11 cellular contexts compared by ENCODE assay signal in genomic region chr10:79101560-79101971, GRCh38. TPM values are rescaled to one million over a fixed set of nuclear protein-coding genes. Genes with fewer than 3 reads are reported as not detected.
DNase-seq lines count a peak whose midpoint lies in the region; ATAC-seq and TF ChIP-seq lines count a peak whose summit lies in the region.
"Had no signal": no experiment of that assay in that cellular context is flagged by ENCODE, and none has a peak within 500 bp of the region (broad histone marks: within the 10 kb centered on the region; RNA-seq: fewer than 3 reads in every experiment).

No MANE protein-coding gene starts in this region.

- CTCF ChIA-PET in Calu3 (lab: Charles Lee) (interaction anchor here (1.7 kb wide), 1 partner anchor 10 kb away, joined by 5 read pairs; no protein-coding TSS in a partner anchor), Caco-2 (lab: Charles Lee) (no interaction called here)

- H3K27me3 Mint-ChIP-seq in Calu3 (ENCODE audit: unreplicated experiment) (no peaks in the 10 kb centered on the region), Caco-2 (ENCODE audit: insufficient read depth, unreplicated experiment) (no peaks in the 10 kb centered on the region)

- H3K36me3 ChIP-seq in Loucy (ENCODE audit: insufficient read depth, low read length) = peaks cover 6% of the 10 kb centered on the region; the same call in 1 of the 2 replicates
- H3K36me3 ChIP-seq in SJSA1 = peaks cover 45% of the 10 kb centered on the region
- H3K36me3 ChIP-seq in stomach smooth muscle (ENCODE audit: control insufficient read depth in 2 of 2, insufficient read depth in 2 of 2, low read length in 2 of 2) = no peaks in the 10 kb centered on the region
- H3K36me3 ChIP-seq in Caco-2 (ENCODE audit: control insufficient read depth, insufficient read depth, low read length) = peaks cover 1% of the 10 kb centered on the region; the same call in 1 of the 2 replicates

- H3K79me2 ChIP-seq in Loucy (ENCODE audit: insufficient read depth, low read length) = peaks cover 100% of the 10 kb centered on the region

- H3K36me3 Mint-ChIP-seq in Calu3 (ENCODE audit: insufficient read depth, unreplicated experiment) (peaks cover 14% of the 10 kb centered on the region), Caco-2 (ENCODE audit: insufficient read depth, unreplicated experiment) (peaks cover 27% of the 10 kb centered on the region)

- no peaks in the 10 kb centered on the region for H3K9me2 ChIP-seq in Loucy (replicated peaks; ENCODE audit: low read depth, low read length)

- no peak overlapping the region for H3K4me3 Mint-ChIP-seq in Calu3 (ENCODE audit: low read depth, unreplicated experiment)
- no peak overlapping the region for H3K4me3 Mint-ChIP-seq in Caco-2 (ENCODE audit: unreplicated experiment)

- peaks cover 97% of the 10 kb centered on the region for H4K20me1 ChIP-seq in Loucy (ENCODE audit: insufficient read depth, low read length, poor library complexity, severe bottlenecking)

- peak overlapping the region; percentile 74 for H3K4me2 ChIP-seq in Loucy (ENCODE audit: low read depth, low read length, poor library complexity, severe bottlenecking)

- H3K9me3 Mint-ChIP-seq in Calu3 (ENCODE audit: low read depth, unreplicated experiment) (no peaks in the 10 kb centered on the region), Caco-2 (ENCODE audit: unreplicated experiment) (no peaks in the 10 kb centered on the region)

- H3K27ac ChIP-seq in SJSA1 (peak overlapping the region; percentile 4; the same call in 1 of the 2 replicates), stomach smooth muscle (ENCODE audit: low read length) (peak overlapping the region; percentile 73)
- H3K27ac ChIP-seq: parathyroid adenoma had no signal

- H3K9me3 ChIP-seq in Loucy (ENCODE audit: insufficient read depth, low read depth, low read length) (no peaks in the 10 kb centered on the region), SJSA1 (replicated peaks) (no peaks in the 10 kb centered on the region), stomach smooth muscle (ENCODE audit: control insufficient read depth in 2 of 2, low read length in 2 of 2) (no peaks in the 10 kb centered on the region), Caco-2 (no peaks in the 10 kb centered on the region)

- H3K4me3 ChIP-seq in Loucy (ENCODE audit: low read length, poor library complexity, severe bottlenecking) = peak overlapping the region; percentile 45
- no peak overlapping the region for H3K4me3 ChIP-seq in SJSA1
- peak overlapping the region; percentile 15 to 57 for H3K4me3 ChIP-seq in stomach smooth muscle (ENCODE audit: low read length in 2 of 2)
- no peak overlapping the region for H3K4me3 ChIP-seq in Caco-2 (ENCODE audit: low read depth, low read length)

- H3K27me3 ChIP-seq in Loucy (ENCODE audit: insufficient read depth, low read length, poor library complexity, severe bottlenecking) = no peaks in the 10 kb centered on the region
- H3K27me3 ChIP-seq in SJSA1 (replicated peaks) = no peaks in the 10 kb centered on the region
- no peaks in the 10 kb centered on the region for H3K27me3 ChIP-seq in stomach smooth muscle (ENCODE audit: control insufficient read depth in 1 of 2, insufficient read depth in 2 of 2, low read length in 2 of 2)
- H3K27me3 ChIP-seq in Caco-2 (replicated peaks; ENCODE audit: control insufficient read depth, insufficient read depth, low read length) = no peaks in the 10 kb centered on the region

- DNase-seq in SJSA1 (ENCODE audit: low read depth in 1 of 2, low spot score in 2 of 2) (no peak), left kidney (ENCODE audit: low read depth, low spot score) (peak; percentile 77), Calu3 (no peak), Caco-2 (no peak)
- DNase-seq: activated gamma-delta T cell, T-helper 9 cell had no signal

- peaks cover 52% of the 10 kb centered on the region for H3K4me1 Mint-ChIP-seq in Calu3 (ENCODE audit: low read depth, unreplicated experiment)
- H3K4me1 Mint-ChIP-seq in Caco-2 (ENCODE audit: low read depth, unreplicated experiment) = peaks cover 24% of the 10 kb centered on the region

- H3K9ac ChIP-seq in Loucy (ENCODE audit: low read depth, low read length, poor library complexity, severe bottlenecking) (peak overlapping the region; percentile 22), stomach smooth muscle (ENCODE audit: low read length in 2 of 2) (peak overlapping the region; percentile 35 to 62)
- H3K9ac ChIP-seq: parathyroid adenoma had no signal

- H3F3A ChIP-seq in Loucy (ENCODE audit: low read depth) = no peaks in the 10 kb centered on the region

- intact Hi-C loops in Calu3 (cut with micrococcal nuclease; ENCODE audit: unreplicated experiment) (no loop called here), Caco-2 (cut with micrococcal nuclease; ENCODE audit: unreplicated experiment) (no loop called here)

- BruUV-seq in Calu3 (replicated peaks; lab: Mats Ljungman, UMichigan) (no TSS peak), Caco-2 (replicated peaks; lab: Mats Ljungman, UMichigan) (no TSS peak)

- H3K27ac Mint-ChIP-seq in Calu3 (ENCODE audit: unreplicated experiment) = no peak overlapping the region
- H3K27ac Mint-ChIP-seq in Caco-2 (ENCODE audit: unreplicated experiment) = no peak overlapping the region

- no peak overlapping the region for H2AFZ ChIP-seq in Loucy (ENCODE audit: low read length)

- H3K4me1 ChIP-seq in Loucy (ENCODE audit: insufficient read depth, low read length, poor library complexity, severe bottlenecking) (peaks cover 74% of the 10 kb centered on the region), SJSA1 (replicated peaks) (peaks cover 71% of the 10 kb centered on the region), stomach smooth muscle (ENCODE audit: control insufficient read depth, insufficient read depth, low read length) (peaks cover 90% of the 10 kb centered on the region), Caco-2 (peaks cover 19% of the 10 kb centered on the region)

- POLR2A ChIA-PET in Caco-2 (lab: Charles Lee) = no interaction called here

- ATAC-seq in HG03095 (IDR thresholded peaks at IDR 0.05; ENCODE audit: unreplicated experiment) (no peak), HG03045 (IDR thresholded peaks at IDR 0.05; ENCODE audit: unreplicated experiment) (no peak)

- TF ChIP-seq CTCF in Loucy (conservative IDR thresholded peaks at IDR 0.05; ENCODE audit: low read length) (no peak), Calu3 (IDR thresholded peaks at IDR 0.05; ENCODE audit: unreplicated experiment) (no peak), Caco-2 (IDR thresholded peaks at IDR 0.05; ENCODE audit: insufficient read depth in 1 of 2, low read depth in 1 of 2, low read length in 1 of 2, severe bottlenecking in 1 of 2, unreplicated experiment in 1 of 2) (no peak)

RNA-seq across cellular contexts. Expression of gene ZMIZ1, which starts 32.8 kb away (rescaled TPM):
- 13.5 and 22.3 TPM in 2 replicates for total RNA-seq in SJSA1 (2014; rRNA removed; shearing (Covaris generic))
- 20.3 and 23.5 TPM in 2 replicates for total RNA-seq in Calu3 (2022)
- 42.3 and 43.7 TPM in 2 replicates for total RNA-seq in Caco-2 (2022)

Comparison
In these comparisons a context has a peak if more than half of its experiments do, and no peak if none do; other contexts are left out.
1. H3K4me3 ChIP-seq: peak in Loucy (single experiment) and stomach smooth muscle (2 of 2); none in SJSA1 (single experiment) and Caco-2 (single experiment).